24 cellular contexts compared by ENCODE assay signal in genomic region chr22:19368876-19369275, GRCh38.
A peak's percentile ranks its signal among the peaks of the same experiment; 100 is the strongest.
DNase-seq lines count a peak whose midpoint lies in the region; ATAC-seq lines count a peak whose summit lies in the region.
"Had no signal": no experiment of that assay in that cellular context is flagged by ENCODE, and none has a peak within 500 bp of the region (broad histone marks: within the 10 kb centered on the region; RNA-seq: fewer than 3 reads in every experiment).

No MANE protein-coding gene starts in this region.

- H3K27me3 Mint-ChIP-seq in stimulated activated naive CD8-positive, alpha-beta T cell treated with anti-CD3 and anti-CD28 coated beads, Interleukin-15, amount 100 ng/mL, for 72 hours: no peaks in the 10 kb centered on the region
- H3K27me3 Mint-ChIP-seq in naive B cell: no peaks in the 10 kb centered on the region
- H3K27me3 Mint-ChIP-seq: CD8-positive, alpha-beta memory T cell; IgD-negative memory B cell had no signal

- no peak overlapping the region for H3K4me3 Mint-ChIP-seq in stimulated activated naive CD8-positive, alpha-beta T cell treated with anti-CD3 and anti-CD28 coated beads, Interleukin-15, amount 100 ng/mL, for 72 hours
- no peak overlapping the region for H3K4me3 Mint-ChIP-seq in naive B cell
- H3K4me3 Mint-ChIP-seq: CD14-positive monocyte; CD8-positive, alpha-beta memory T cell; IgD-negative memory B cell had no signal

- H3K36me3 Mint-ChIP-seq in naive B cell: peaks cover 6 to 8% of the 10 kb centered on the region in 2 donors

- DNase-seq in NCI-H2171 treated with DMSO at 0.1 percent for 48 hours (lab: John Stamatoyannopoulos, UW) (peak; percentile 4), NCI-H2171 (lab: John Stamatoyannopoulos, UW) (no peak), naive B cell (no peak), COR-L47 (lab: John Stamatoyannopoulos, UW) (no peak)
- DNase-seq in stimulated activated naive CD8-positive, alpha-beta T cell treated with anti-CD3 and anti-CD28 coated beads, Interleukin-15, Interleukin-2, amounts not matched to agents 100 U/mL and 50 U/mL, for 24 hours: no peak
- no peak for DNase-seq in stimulated activated naive CD8-positive, alpha-beta T cell treated with anti-CD3 and anti-CD28 coated beads, Interleukin-15, amount 100 ng/mL, for 72 hours
- DNase-seq: BE2C; Calu3; CD8-positive, alpha-beta memory T cell; DMS153; DND-41; NCI-H1048; NCI-H1417 treated with DMSO at 0.1 percent for 48 hours; NCI-H1694 treated with DMSO at 0.1 percent for 48 hours; NCI-H2081 treated with DMSO at 0.1 percent for 48 hours; NCI-H446; NCI-H524 treated with DMSO at 0.1 percent for 48 hours; NCI-H82; NK-92 treated with Interleukin-12 subunit alpha and Interleukin-12 subunit beta, amount 100 ng/mL, for 24 hours; PC-3 had no signal

- no peak overlapping the region for H3K27ac Mint-ChIP-seq in stimulated activated naive CD8-positive, alpha-beta T cell treated with anti-CD3 and anti-CD28 coated beads, Interleukin-15, amount 100 ng/mL, for 72 hours
- H3K27ac Mint-ChIP-seq in naive B cell: peak overlapping the region in 4 of 6 donors; percentile 54 to 97 (median 60)
- H3K27ac Mint-ChIP-seq: CD14-positive monocyte had no signal

- peak; percentile 46 for ATAC-seq in stimulated activated naive CD8-positive, alpha-beta T cell treated with anti-CD3 and anti-CD28 coated beads, Interleukin-15, Interleukin-2, amounts not matched to agents 100 U/mL and 50 U/mL, for 24 hours
- no peak for ATAC-seq in stimulated activated naive CD8-positive, alpha-beta T cell treated with anti-CD3 and anti-CD28 coated beads, Interleukin-15, amount 100 ng/mL, for 72 hours
- ATAC-seq in naive B cell (ENCODE audit: low read depth in 2 of 2): no peak
- ATAC-seq in GM18520 (IDR thresholded peaks at IDR 0.05; ENCODE audit: unreplicated experiment): no peak
- no peak for ATAC-seq in esophagus mucosa
- ATAC-seq: PC-3 had no signal

- no peaks in the 10 kb centered on the region for H3K4me1 Mint-ChIP-seq in stimulated activated naive CD8-positive, alpha-beta T cell treated with anti-CD3 and anti-CD28 coated beads, Interleukin-15, amount 100 ng/mL, for 72 hours
- H3K4me1 Mint-ChIP-seq in naive B cell: peaks cover 22 to 41% (median 34%) of the 10 kb centered on the region in 3 donors
- H3K4me1 Mint-ChIP-seq: CD14-positive monocyte had no signal

- H3K9me3 Mint-ChIP-seq in stimulated activated naive CD8-positive, alpha-beta T cell treated with anti-CD3 and anti-CD28 coated beads, Interleukin-15, amount 100 ng/mL, for 72 hours: no peaks in the 10 kb centered on the region
- peaks cover 0 to 3% (median under 1%) of the 10 kb centered on the region in 7 donors for H3K9me3 Mint-ChIP-seq in naive B cell
- H3K9me3 Mint-ChIP-seq: CD14-positive monocyte; CD8-positive, alpha-beta memory T cell; IgD-negative memory B cell had no signal

Comparison
In these comparisons a context has a peak if more than half of its experiments do, and no peak if none do; other contexts are left out.
1. H3K27ac Mint-ChIP-seq: peak in naive B cell (4 of 6); none in stimulated activated naive CD8-positive, alpha-beta T cell treated with anti-CD3 and anti-CD28 coated beads, Interleukin-15, amount 100 ng/mL, for 72 hours (0 of 2).